In genomic region chr13:77138813-77139212, GRCh38 we compare ENCODE assay signal across 31 cellular contexts.
"Had no signal": no experiment of that assay in that cellular context is flagged by ENCODE, and none has a peak within 500 bp of the region (broad histone marks: within the 10 kb centered on the region; RNA-seq: fewer than 3 reads in every experiment).

No MANE protein-coding gene starts in this region.

- H3K27ac Mint-ChIP-seq: activated naive CD4-positive, alpha-beta T cell treated with anti-CD3 and anti-CD28 coated beads, Interleukin-2, amount 50 U/mL, for 72 hours; dendritic cell treated with granulocyte-macrophage colony-stimulating factor and Interleukin-4, amounts not matched to agents 40 ng/mL and 50 ng/mL, for 4 days; stimulated activated memory B cell treated with anti-CD40 and anti-IgM and Interleukin-4, amounts not matched to agents 10 μg/mL and 1 μg/mL and 100 μg/mL, for 72 hours; T-helper 1 cell treated with Interleukin-12 subunit alpha and Interleukin-12 subunit beta and Interleukin-4 antibody, amounts not matched to agents 30 μg/mL and 1 μg/mL, for 36 hours; type B pancreatic cell had no signal

- H3K9me3 ChIP-seq: adrenal gland, esophagus squamous epithelium, heart right ventricle, left ventricle myocardium inferior, pancreas, psoas muscle, sigmoid colon, uterus had no signal

- H3K4me1 Mint-ChIP-seq: stimulated activated naive CD8-positive, alpha-beta T cell treated with anti-CD3 and anti-CD28 coated beads, Interleukin-15, amount 100 ng/mL, for 72 hours had no signal

- H3K9me3 Mint-ChIP-seq: activated naive CD4-positive, alpha-beta T cell treated with anti-CD3 and anti-CD28 coated beads, Interleukin-2, amount 50 U/mL, for 72 hours; dendritic cell treated with granulocyte-macrophage colony-stimulating factor and Interleukin-4, amounts not matched to agents 40 ng/mL and 50 ng/mL, for 4 days; stimulated activated memory B cell treated with anti-CD40 and anti-IgM and Interleukin-4, amounts not matched to agents 10 μg/mL and 1 μg/mL and 100 μg/mL, for 72 hours; stimulated activated naive CD8-positive, alpha-beta T cell treated with anti-CD3 and anti-CD28 coated beads, Interleukin-15, amount 100 ng/mL, for 72 hours; T-helper 1 cell treated with Interleukin-12 subunit alpha and Interleukin-12 subunit beta and Interleukin-4 antibody, amounts not matched to agents 30 μg/mL and 1 μg/mL, for 36 hours; type B pancreatic cell had no signal

- H3K4me3 Mint-ChIP-seq: dendritic cell treated with granulocyte-macrophage colony-stimulating factor and Interleukin-4, amounts not matched to agents 40 ng/mL and 50 ng/mL, for 4 days; stimulated activated memory B cell treated with anti-CD40 and anti-IgM and Interleukin-4, amounts not matched to agents 10 μg/mL and 1 μg/mL and 100 μg/mL, for 72 hours; stimulated activated naive CD8-positive, alpha-beta T cell treated with anti-CD3 and anti-CD28 coated beads, Interleukin-15, amount 100 ng/mL, for 72 hours; T-helper 1 cell treated with Interleukin-12 subunit alpha and Interleukin-12 subunit beta and Interleukin-4 antibody, amounts not matched to agents 30 μg/mL and 1 μg/mL, for 36 hours; type B pancreatic cell had no signal

- ATAC-seq: activated CD4-positive, CD25-positive, alpha-beta regulatory T cell treated with anti-CD3 and anti-CD28 coated beads, Interleukin-2, amount 50 U/mL, for 24 hours; activated naive CD4-positive, alpha-beta T cell treated with anti-CD3 and anti-CD28 coated beads, Interleukin-2, amount 50 U/mL, for 72 hours; heart right ventricle; pancreas; psoas muscle; stimulated activated memory B cell treated with anti-CD40 and anti-IgM and Interleukin-4, amounts not matched to agents 10 μg/mL and 1 μg/mL and 100 μg/mL, for 72 hours; stimulated activated naive CD8-positive, alpha-beta T cell treated with anti-CD3 and anti-CD28 coated beads, Interleukin-15, amount 100 ng/mL, for 72 hours had no signal

- H3K27me3 Mint-ChIP-seq: dendritic cell treated with granulocyte-macrophage colony-stimulating factor and Interleukin-4, amounts not matched to agents 40 ng/mL and 50 ng/mL, for 4 days; stimulated activated memory B cell treated with anti-CD40 and anti-IgM and Interleukin-4, amounts not matched to agents 10 μg/mL and 1 μg/mL and 100 μg/mL, for 72 hours; stimulated activated naive CD8-positive, alpha-beta T cell treated with anti-CD3 and anti-CD28 coated beads, Interleukin-15, amount 100 ng/mL, for 72 hours; type B pancreatic cell had no signal

- H3K36me3 ChIP-seq: uterus, WERI-Rb-1 had no signal

- H3K4me3 ChIP-seq: adrenal gland, esophagus squamous epithelium, heart right ventricle, left ventricle myocardium inferior, lung, pancreas, psoas muscle, sigmoid colon, uterus had no signal

- DNase-seq: activated CD4-positive, alpha-beta T cell treated with anti-CD3 and anti-CD28 coated beads for 48 hours; activated CD4-positive, alpha-beta T cell treated with anti-CD3 and anti-CD28 coated beads, Interleukin-2, amount 50 U/mL, for 48 hours; activated CD8-positive, alpha-beta memory T cell treated with anti-CD3 and anti-CD28 coated beads for 24 hours; activated naive CD4-positive, alpha-beta T cell; activated T-cell treated with anti-CD3 and anti-CD28 coated beads, Interleukin-2, amount 50 U/mL, for 1 hour; adrenal gland; aorta; caudate nucleus; effector CD4-positive, alpha-beta T cell; esophagus squamous epithelium; heart right ventricle; left ventricle myocardium inferior; mesendoderm; pancreas; psoas muscle; sigmoid colon; small intestine; stimulated activated CD4-positive, alpha-beta T cell treated with anti-CD3 and anti-CD28 coated beads, Interleukin-4, amount 100 ng/mL, for 24 hours; stimulated activated naive CD8-positive, alpha-beta T cell treated with anti-CD3 and anti-CD28 coated beads, Interleukin-15, amount 100 ng/mL, for 72 hours; substantia nigra; SW 1271; T1000; uterus; WERI-Rb-1 had no signal

- H3K4me1 ChIP-seq: adrenal gland, esophagus squamous epithelium, pancreas, psoas muscle, uterus had no signal
